Comparison of ENCODE assay signal across 16 cellular contexts in the genomic region with DNA sequence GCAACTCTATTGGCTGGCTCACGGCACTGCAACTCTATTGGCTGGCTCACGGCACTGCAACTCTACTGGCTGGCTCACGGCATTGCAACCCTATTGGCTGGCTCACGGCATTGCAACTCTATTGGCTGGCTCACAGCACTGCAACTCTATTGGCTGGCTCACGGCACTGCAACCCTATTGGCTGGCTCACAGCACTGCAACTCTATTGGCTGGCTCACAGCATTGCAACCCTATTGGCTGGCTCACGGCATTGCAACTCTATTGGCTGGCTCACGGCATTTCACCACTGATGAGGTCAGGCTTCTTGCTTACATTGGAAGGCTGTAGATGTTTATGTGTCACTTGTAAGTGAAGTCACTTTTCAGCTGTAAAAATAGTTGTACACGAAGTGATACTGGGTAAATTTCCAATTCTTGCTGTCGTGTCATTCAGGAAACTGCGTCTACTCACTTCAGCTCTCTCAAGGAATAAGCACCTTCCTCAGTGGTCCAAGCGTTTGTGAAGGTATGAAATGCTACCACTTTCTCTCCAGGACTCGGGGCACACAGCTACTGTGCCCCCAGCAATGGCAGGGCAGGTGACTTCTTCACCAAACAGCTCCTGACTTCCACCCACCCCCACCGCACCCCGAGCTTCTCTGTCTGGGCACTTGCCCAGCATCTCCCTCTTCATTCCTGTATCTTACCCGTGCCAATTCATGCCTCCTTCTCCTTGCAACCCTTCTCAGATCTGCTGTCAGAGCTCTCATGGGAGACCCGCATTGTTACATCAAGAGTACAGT.
DNase-seq lines count a peak whose midpoint lies in the region; ATAC-seq and TF ChIP-seq lines count a peak whose summit lies in the region.
"Had no signal": no experiment of that assay in that cellular context is flagged by ENCODE, and none has a peak within 500 bp of the region (broad histone marks: within the 10 kb centered on the region; RNA-seq: fewer than 3 reads in every experiment).

No MANE protein-coding gene starts in this region.

- peaks cover 30 to 45% of the 10 kb centered on the region in 2 experiments for H3K36me3 ChIP-seq in trophoblast cell (ENCODE audit: control insufficient read depth in 1 of 2, insufficient read depth in 2 of 2, low read length in 2 of 2)

- no peaks in the 10 kb centered on the region for H3K27me3 ChIP-seq in trophoblast cell (ENCODE audit: insufficient read depth, low read length)

- no peak overlapping the region for H3K18ac ChIP-seq in trophoblast cell (ENCODE audit: low read length)

- no peak overlapping the region for H4K8ac ChIP-seq in trophoblast cell (ENCODE audit: low read depth, low read length)

- H3K27ac ChIP-seq in trophoblast cell (ENCODE audit: low read depth, low read length): no peak overlapping the region
- H3K27ac ChIP-seq: parathyroid adenoma had no signal

- H3K4ac ChIP-seq in trophoblast cell (ENCODE audit: low read depth, low read length): no peak overlapping the region

- H3K79me2 ChIP-seq in trophoblast cell (ENCODE audit: control insufficient read depth, insufficient read depth, low read length, poor library complexity): no peaks in the 10 kb centered on the region
- H3K79me2 ChIP-seq: parathyroid adenoma had no signal

- no peaks in the 10 kb centered on the region for H3K9me3 ChIP-seq in trophoblast cell (ENCODE audit: insufficient read depth, low read depth, low read length)

- H3K4me2 ChIP-seq in trophoblast cell (ENCODE audit: low read length): no peak overlapping the region

- H3K9ac ChIP-seq in trophoblast cell (ENCODE audit: low read length): no peak overlapping the region
- H3K9ac ChIP-seq: parathyroid adenoma had no signal

- H3K14ac ChIP-seq in trophoblast cell (ENCODE audit: low read length): no peak overlapping the region

- H3K79me1 ChIP-seq in trophoblast cell (ENCODE audit: low read length): no peaks in the 10 kb centered on the region

- H4K12ac ChIP-seq in trophoblast cell (ENCODE audit: low read depth, low read length): no peak overlapping the region

- DNase-seq in GM12865 (ENCODE audit: low read depth) (peak; percentile 12), NCI-H226 (peak; percentile 19), dermis blood vessel endothelial cell (peak; percentile 45), trophoblast cell (peak; percentile 13 to 57), NCI-H446 (lab: John Stamatoyannopoulos, UW) (no peak)
- DNase-seq in activated CD4-positive, alpha-beta T cell treated with anti-CD3 and anti-CD28 coated beads, Interleukin-2, amount 50 U/mL, for 48 hours: no peak
- no peak for DNase-seq in activated naive CD4-positive, alpha-beta T cell treated with Interleukin-2 at 50 U/mL for 16 hours
- DNase-seq: GF-D8; naive thymus-derived CD4-positive, alpha-beta T cell; NCI-H1694 treated with DMSO at 0.1 percent for 48 hours; small intestine; T-cell had no signal

- no peak overlapping the region for H4K91ac ChIP-seq in trophoblast cell (ENCODE audit: low read depth, low read length)

- no peak overlapping the region for H3K23ac ChIP-seq in trophoblast cell (ENCODE audit: low read length)

- H2BK12ac ChIP-seq in trophoblast cell (ENCODE audit: low read length): no peak overlapping the region

- TF ChIP-seq CTCF in GM12865 (IDR thresholded peaks at IDR 0.05; ENCODE audit: insufficient read depth, low read depth, low read length, missing control alignments): no peak

- WGBS in trophoblast cell (ENCODE audit: extremely low coverage, insufficient coverage, insufficient read length): no CpG with 5 or more reads among the region's 16 CpGs

- H2BK120ac ChIP-seq in trophoblast cell (ENCODE audit: insufficient read depth, low read length, poor library complexity): no peak overlapping the region

- no peak overlapping the region for H2BK5ac ChIP-seq in trophoblast cell (ENCODE audit: low read depth, low read length, poor library complexity)

- H2AK5ac ChIP-seq in trophoblast cell (ENCODE audit: low read length): no peak overlapping the region

- no peak for ATAC-seq in HG02623 (IDR thresholded peaks at IDR 0.05; ENCODE audit: unreplicated experiment)
- ATAC-seq: activated T-helper 17 cell treated with anti-CD3 and anti-CD28 coated beads, Interleukin-2, amount 50 U/mL, for 72 hours; naive thymus-derived CD4-positive, alpha-beta T cell; Right ventricle myocardium inferior; T-cell had no signal

- H3K4me3 ChIP-seq in GM12865 (ENCODE audit: low read depth, low read length) (no peak overlapping the region), trophoblast cell (ENCODE audit: low read depth, low read length) (no peak overlapping the region)

- no peak overlapping the region for H2AFZ ChIP-seq in trophoblast cell (ENCODE audit: insufficient read depth, low read length, poor library complexity)
- H2AFZ ChIP-seq: parathyroid adenoma had no signal

- H3K4me1 ChIP-seq in trophoblast cell (ENCODE audit: control insufficient read depth in 1 of 2, insufficient read depth in 2 of 2, low read length in 2 of 2): no peaks in the 10 kb centered on the region
- H3K4me1 ChIP-seq: parathyroid adenoma had no signal

Comparison
In these comparisons a context has a peak if more than half of its experiments do, and no peak if none do; other contexts are left out.
1. DNase-seq: peak in GM12865 (single experiment), NCI-H226 (single experiment), dermis blood vessel endothelial cell (single experiment) and trophoblast cell (2 of 2); none in NCI-H446 (0 of 2), activated CD4-positive, alpha-beta T cell treated with anti-CD3 and anti-CD28 coated beads, Interleukin-2, amount 50 U/mL, for 48 hours (0 of 2) and activated naive CD4-positive, alpha-beta T cell treated with Interleukin-2 at 50 U/mL for 16 hours (single experiment).